Comparison of ENCODE assay signal across 25 cellular contexts in the genomic region with DNA sequence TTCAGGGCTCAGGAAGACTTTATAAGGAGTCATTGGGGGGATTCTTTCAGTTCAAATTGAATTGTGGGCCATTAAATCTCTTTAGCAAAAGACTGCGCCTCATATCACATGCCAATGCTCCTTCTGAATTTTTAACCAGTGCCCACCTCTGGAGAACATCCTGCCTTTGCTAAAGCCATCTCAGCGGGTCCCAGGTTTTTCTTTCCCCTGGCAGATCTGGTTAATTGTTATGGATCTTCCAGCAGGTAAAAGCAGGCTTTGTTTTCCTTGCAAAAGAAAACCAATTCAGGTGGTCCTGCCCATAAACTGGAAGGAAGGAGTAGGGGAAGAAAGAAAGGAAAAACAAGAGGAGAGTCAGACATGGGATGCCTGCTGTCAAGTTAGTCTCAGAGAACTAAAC.
DNase-seq lines count a peak whose midpoint lies in the region; ATAC-seq, FAIRE-seq and TF ChIP-seq lines count a peak whose summit lies in the region.
"Had no signal": no experiment of that assay in that cellular context is flagged by ENCODE, and none has a peak within 500 bp of the region (broad histone marks: within the 10 kb centered on the region; RNA-seq: fewer than 3 reads in every experiment).

No MANE protein-coding gene starts in this region.

- H3K23ac ChIP-seq in H9 (ENCODE audit: insufficient read length, low read depth, low read length) = no peak overlapping the region

- H3T11ph ChIP-seq in H9 (ENCODE audit: low read length) = no peak overlapping the region

- H3K9me3 Mint-ChIP-seq in H9 (no peaks in the 10 kb centered on the region), WTC11 (no peaks in the 10 kb centered on the region)
- H3K9me3 Mint-ChIP-seq: CD4-positive, alpha-beta T cell; CD8-positive, alpha-beta memory T cell had no signal

- no peak overlapping the region for H3K14ac ChIP-seq in H9 (ENCODE audit: insufficient read depth, low read length)

- no CpG with 5 or more reads among the region's 2 CpGs for WGBS in H9 (ENCODE audit: extremely low coverage, insufficient read length, low lambda C conversion rate)
- 92 to 95% methylated on average over 2 of the region's 2 CpGs for WGBS in pancreas, 2 donors

- H2AFZ ChIP-seq in H9 (ENCODE audit: low read length) = no peak overlapping the region

- H3K4me3 ChIP-seq in iPS-20b (ENCODE audit: low read length) = peak overlapping the region; percentile 16; the same call in 1 of the 2 replicates
- no peak overlapping the region for H3K4me3 ChIP-seq in pancreas
- H3K4me3 ChIP-seq: A549; BLaER1 treated with 17β-estradiol and CSF1 and Interleukin-3, amounts not matched to agents 10 nM and 100 nM; GM12878 had no signal

- H3K4me3 Mint-ChIP-seq in H9 = peak overlapping the region in 1 of 2 experiments; percentile 4; a peak in 2 of 5 replicates
- no peak overlapping the region for H3K4me3 Mint-ChIP-seq in WTC11
- H3K4me3 Mint-ChIP-seq: CD14-positive monocyte; CD4-positive, alpha-beta T cell; CD8-positive, alpha-beta memory T cell had no signal

- no peaks in the 10 kb centered on the region for H4K20me1 ChIP-seq in H9 (ENCODE audit: control insufficient read depth, insufficient read depth, insufficient read length)
- H4K20me1 ChIP-seq: BLaER1 treated with 17β-estradiol and CSF1 and Interleukin-3, amounts not matched to agents 10 nM and 100 nM had no signal

- H3K9ac ChIP-seq in H9 (ENCODE audit: extremely low read depth, insufficient read length, low read length) = no peak overlapping the region
- peak overlapping the region; percentile 29; the same call in 1 of the 2 replicates for H3K9ac ChIP-seq in iPS-20b (ENCODE audit: low read depth, low read length)
- H3K9ac ChIP-seq: BLaER1 treated with 17β-estradiol and CSF1 and Interleukin-3, amounts not matched to agents 10 nM and 100 nM had no signal

- H3K4me1 Mint-ChIP-seq in H9 = peaks cover 66 to 86% of the 10 kb centered on the region in 2 experiments
- H3K4me1 Mint-ChIP-seq in WTC11 = peaks cover 93% of the 10 kb centered on the region
- H3K4me1 Mint-ChIP-seq: CD14-positive monocyte; CD8-positive, alpha-beta memory T cell had no signal

- H3K23me2 ChIP-seq in H9 (ENCODE audit: insufficient read length, low read depth, low read length, poor library complexity, severe bottlenecking) = no peaks in the 10 kb centered on the region

- FAIRE-seq in pancreas (lab: Jason Lieb, UNC) = no peak
- FAIRE-seq: A549, D721Med, GM12878, GM19239 had no signal

- DNase-seq in H9 (peak; percentile 36), WTC11 (ENCODE audit: low spot score) (no peak), pancreas (no peak)
- DNase-seq: 8988T; ACHN; AML-193; BE2C; CD4-positive, alpha-beta T cell; CD8-positive, alpha-beta memory T cell; DMS 273 treated with DMSO at 0.1 percent for 48 hours; DMS79; EL; GDM1; GOT3; H7 had no signal

- no peak overlapping the region for H4K91ac ChIP-seq in H9 (ENCODE audit: insufficient read length, low read depth, low read length)

- no peak overlapping the region for H2BK120ac ChIP-seq in H9 (ENCODE audit: low read depth, low read length, poor library complexity, severe bottlenecking)

- no peak overlapping the region for H4K5ac ChIP-seq in H9 (ENCODE audit: insufficient read length, low read depth, low read length)

- no peak overlapping the region for H3K56ac ChIP-seq in H9 (ENCODE audit: insufficient read length, low read depth, low read length)

- H3K79me2 ChIP-seq in H9 (ENCODE audit: insufficient read depth, low read length) = no peaks in the 10 kb centered on the region

- H4K8ac ChIP-seq in H9 (replicated peaks; ENCODE audit: insufficient read length, low read depth, low read length) = no peak overlapping the region

- peak overlapping the region; percentile 38 for H3K27ac ChIP-seq in H9 (ENCODE audit: insufficient read length, low read depth, low read length)
- peak overlapping the region; percentile 49 for H3K27ac ChIP-seq in iPS-20b (ENCODE audit: low read length)
- no peak overlapping the region for H3K27ac ChIP-seq in pancreas
- H3K27ac ChIP-seq: A549; BLaER1 treated with 17β-estradiol and CSF1 and Interleukin-3, amounts not matched to agents 10 nM and 100 nM had no signal

- H3K36me3 Mint-ChIP-seq in H9 (ENCODE audit: insufficient read depth in 1 of 3, low read depth in 3 of 3) (peaks cover 0 to 2% (median 0%) of the 10 kb centered on the region in 3 experiments; a peak in 1 of 7 replicates), WTC11 (peaks cover 2% of the 10 kb centered on the region; the same call in 1 of the 2 replicates)
- H3K36me3 Mint-ChIP-seq: CD14-positive monocyte; CD8-positive, alpha-beta memory T cell had no signal

- POLR2A ChIA-PET in WTC11 (lab: Charles Lee) = no interaction called here

- H3K27me3 ChIP-seq in H9 (ENCODE audit: insufficient read depth, low read length) (no peaks in the 10 kb centered on the region), iPS-20b (ENCODE audit: insufficient read depth, low read length) (no peaks in the 10 kb centered on the region), pancreas (no peaks in the 10 kb centered on the region)
- H3K27me3 ChIP-seq: BE2C; BLaER1 treated with 17β-estradiol and CSF1 and Interleukin-3, amounts not matched to agents 10 nM and 100 nM had no signal

- no peak overlapping the region for H2BK15ac ChIP-seq in H9 (ENCODE audit: low read depth, low read length)

- H3K79me1 ChIP-seq in H9 (ENCODE audit: insufficient read depth, low read depth, low read length, poor library complexity, severe bottlenecking) = no peaks in the 10 kb centered on the region

- peak overlapping the region; percentile 23 for H3K4me2 ChIP-seq in H9 (ENCODE audit: insufficient read depth, insufficient read length, low read length)
- H3K4me2 ChIP-seq: A549; BLaER1 treated with 17β-estradiol and CSF1 and Interleukin-3, amounts not matched to agents 10 nM and 100 nM had no signal

- no peak overlapping the region for H2AK5ac ChIP-seq in H9 (ENCODE audit: insufficient read length, low read length)

- no peaks in the 10 kb centered on the region for H3K36me3 ChIP-seq in iPS-20b (ENCODE audit: insufficient read depth, low read depth, low read length)
- H3K36me3 ChIP-seq in pancreas = no peaks in the 10 kb centered on the region
- H3K36me3 ChIP-seq: BE2C; BLaER1 treated with 17β-estradiol and CSF1 and Interleukin-3, amounts not matched to agents 10 nM and 100 nM had no signal

- no peak overlapping the region for H2BK5ac ChIP-seq in H9 (ENCODE audit: insufficient read length, low read length)

- H2BK20ac ChIP-seq in H9 (ENCODE audit: low read depth, low read length, poor library complexity, severe bottlenecking) = no peak overlapping the region

- intact Hi-C loops in pancreas (cut with DNase I) = no loop called here

- no peak overlapping the region for H3K4ac ChIP-seq in H9 (ENCODE audit: low read depth, low read length)

- peak; percentile 7 for ATAC-seq in WTC11
- ATAC-seq in GM21528 (IDR thresholded peaks at IDR 0.05; ENCODE audit: low FRiP score, unreplicated experiment) = no peak
- no peak for ATAC-seq in pancreas
- no peak for ATAC-seq in HG03108 (IDR thresholded peaks at IDR 0.05; ENCODE audit: unreplicated experiment)
- ATAC-seq: A549, GM12878, HCT116 had no signal

- H3K9me3 ChIP-seq in H9 (ENCODE audit: control insufficient read depth, low read depth, low read length) (no peaks in the 10 kb centered on the region), iPS-20b (ENCODE audit: insufficient read depth, low read depth, low read length) (no peaks in the 10 kb centered on the region), pancreas (no peaks in the 10 kb centered on the region)
- H3K9me3 ChIP-seq: A549; BE2C; BLaER1 treated with 17β-estradiol and CSF1 and Interleukin-3, amounts not matched to agents 10 nM and 100 nM had no signal

- peaks cover under 1% of the 10 kb centered on the region; the same call in 1 of the 2 replicates for H3K27me3 Mint-ChIP-seq in H9 (ENCODE audit: low read depth)
- no peaks in the 10 kb centered on the region; the same call in 1 of the 2 replicates for H3K27me3 Mint-ChIP-seq in WTC11 (ENCODE audit: low read depth)

- CTCF ChIA-PET in WTC11 (lab: Charles Lee) = no interaction called here

- peak overlapping the region; percentile 22 to 83 (median 81) for H3K27ac Mint-ChIP-seq in H9
- H3K27ac Mint-ChIP-seq in WTC11 = peak overlapping the region; percentile 57
- H3K27ac Mint-ChIP-seq: CD14-positive monocyte; CD4-positive, alpha-beta T cell; CD8-positive, alpha-beta memory T cell had no signal

- H3K4me1 ChIP-seq in H9 (ENCODE audit: insufficient read depth, low read length) (peaks cover 25% of the 10 kb centered on the region; the same call in 1 of the 2 replicates), iPS-20b (ENCODE audit: insufficient read depth, low read length) (peaks cover 49% of the 10 kb centered on the region), pancreas (no peaks in the 10 kb centered on the region)
- H3K4me1 ChIP-seq: A549 had no signal

- H3K18ac ChIP-seq in H9 (ENCODE audit: insufficient read length, low read depth, low read length) = no peak overlapping the region

- no peak overlapping the region for H2BK12ac ChIP-seq in H9 (ENCODE audit: insufficient read length, low read depth, low read length)

- TF ChIP-seq CTCF in H9 (conservative IDR thresholded peaks at IDR 0.05) = no peak
- no peak for TF ChIP-seq CTCF in WTC11 (IDR thresholded peaks at IDR 0.05)
- no peak for TF ChIP-seq CTCF in pancreas (IDR thresholded peaks at IDR 0.05)

TF ChIP-seq in WTC11, 78 proteins besides CTCF, POLR2A, EP300 and RAD21:
- TF ChIP-seq TEAD1 (CRISPR knock-in tag; IDR thresholded peaks at IDR 0.05) (peak; percentile 47; the same call in 1 of the 2 replicates), GABPB1 (CRISPR knock-in tag; IDR thresholded peaks at IDR 0.05) (no peak), ZNF423 (CRISPR knock-in tag; IDR thresholded peaks at IDR 0.05) (0 out of 2 replicates have a peak, but pooled peaks have one; percentile 25)
- TF ChIP-seq, protein P1, sequence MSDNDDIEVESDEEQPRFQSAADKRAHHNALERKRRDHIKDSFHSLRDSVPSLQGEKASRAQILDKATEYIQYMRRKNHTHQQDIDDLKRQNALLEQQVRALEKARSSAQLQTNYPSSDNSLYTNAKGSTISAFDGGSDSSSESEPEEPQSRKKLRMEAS (CRISPR knock-in tag; IDR thresholded peaks at IDR 0.05) = no peak; the same call in 1 of the 2 replicates
- TF ChIP-seq, protein P2, sequence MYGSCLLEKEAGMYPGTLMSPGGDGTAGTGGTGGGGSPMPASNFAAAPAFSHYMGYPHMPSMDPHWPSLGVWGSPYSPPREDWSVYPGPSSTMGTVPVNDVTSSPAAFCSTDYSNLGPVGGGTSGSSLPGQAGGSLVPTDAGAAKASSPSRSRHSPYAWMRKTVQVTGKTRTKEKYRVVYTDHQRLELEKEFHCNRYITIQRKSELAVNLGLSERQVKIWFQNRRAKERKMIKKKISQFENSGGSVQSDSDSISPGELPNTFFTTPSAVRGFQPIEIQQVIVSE (CRISPR knock-in tag; IDR thresholded peaks at IDR 0.05; ENCODE audit: borderline replicate concordance) = no peak

Comparison
In these comparisons a context has a peak if more than half of its experiments do, and no peak if none do; other contexts are left out.
1. H3K27ac ChIP-seq: peak in H9 (single experiment) and iPS-20b (single experiment); none in pancreas (0 of 4).